In genomic region chr2:136534817-136535216, GRCh38 we compare ENCODE assay signal across 24 cellular contexts.
"Had no signal": no experiment of that assay in that cellular context is flagged by ENCODE, and none has a peak within 500 bp of the region (broad histone marks: within the 10 kb centered on the region; RNA-seq: fewer than 3 reads in every experiment).

No MANE protein-coding gene starts in this region.

- H3K4me3 ChIP-seq: coronary artery, esophagus muscularis mucosa, gastroesophageal sphincter, ovary, psoas muscle, right lobe of liver, thoracic aorta, tibial nerve, upper lobe of left lung had no signal

- H3K36me3 ChIP-seq: esophagus muscularis mucosa, gastroesophageal sphincter, ovary, right lobe of liver, thoracic aorta, tibial nerve, upper lobe of left lung had no signal

- H3K27me3 ChIP-seq: esophagus muscularis mucosa, foreskin keratinocyte, gastroesophageal sphincter, ovary, right lobe of liver, tibial nerve, upper lobe of left lung had no signal

- DNase-seq: dermis blood vessel endothelial cell; effector memory CD4-positive, alpha-beta T cell; foreskin keratinocyte; hypothalamus; immature natural killer cell; islet precursor cell; kidney glomerular epithelial cell; mesenchymal stem cell; naive thymus-derived CD4-positive, alpha-beta T cell; nephron progenitor cell; occipital lobe; ovary; psoas muscle; right lobe of liver; small intestine; stimulated activated CD4-positive, alpha-beta T cell treated with anti-CD3 and anti-CD28 coated beads, Interleukin-15, amount 100 ng/mL, for 24 hours; stimulated activated CD4-positive, alpha-beta T cell treated with anti-CD3 and anti-CD28 coated beads, Interleukin-2, amount 100 ng/mL, for 48 hours; stimulated activated naive B cell treated with anti-CD40 and anti-IgM and Interleukin-4, amounts not matched to agents 10 μg/mL and 1 μg/mL and 100 μg/mL, for 72 hours; upper lobe of left lung had no signal

- H3K9me3 ChIP-seq: esophagus muscularis mucosa, gastroesophageal sphincter, ovary, psoas muscle, right lobe of liver, thoracic aorta, tibial nerve, upper lobe of left lung had no signal

- ATAC-seq: foreskin keratinocyte; gastroesophageal sphincter; naive thymus-derived CD4-positive, alpha-beta T cell; psoas muscle; right lobe of liver; stimulated activated naive B cell treated with anti-CD40 and anti-IgM and Interleukin-4, amounts not matched to agents 10 μg/mL and 1 μg/mL and 100 μg/mL, for 72 hours had no signal

- H3K27ac ChIP-seq: coronary artery, esophagus muscularis mucosa, foreskin keratinocyte, gastroesophageal sphincter, ovary, psoas muscle, right lobe of liver, thoracic aorta, tibial nerve, upper lobe of left lung had no signal

- H3K4me1 ChIP-seq: esophagus muscularis mucosa, foreskin keratinocyte, gastroesophageal sphincter, psoas muscle, right lobe of liver, tibial nerve, upper lobe of left lung had no signal
